In genomic region chr19:16590876-16591802, GRCh38 we compare ENCODE assay signal across 21 cellular contexts. TPM values are rescaled to one million over a fixed set of nuclear protein-coding genes. Genes with fewer than 3 reads are reported as not detected.
DNase-seq lines count a peak whose midpoint lies in the region; ATAC-seq, FAIRE-seq and TF ChIP-seq lines count a peak whose summit lies in the region.
"Had no signal": no experiment of that assay in that cellular context is flagged by ENCODE, and none has a peak within 500 bp of the region (broad histone marks: within the 10 kb centered on the region; RNA-seq: fewer than 3 reads in every experiment).

No MANE protein-coding gene starts in this region.

- DNase-seq in GM19239 (ENCODE audit: insufficient read length, low spot score) (no peak), OCI-LY7 (ENCODE audit: low spot score) (peak; percentile 65), left kidney (ENCODE audit: low read depth, low spot score) (peak; percentile 11), coronary artery (ENCODE audit: low spot score) (no peak), NCI-H2107 (lab: John Stamatoyannopoulos, UW) (no peak)
- DNase-seq: activated CD4-positive, alpha-beta T cell treated with anti-CD3 and anti-CD28 coated beads, Interleukin-2, amount 10 ng/mL, durations not matched to agents 7 days and 5 days; activated naive CD4-positive, alpha-beta T cell; activated T-cell treated with anti-CD3 and anti-CD28 coated beads, Interleukin-2, amount 50 U/mL, for 4 hours; C1 segment of cervical spinal cord; H9; NCI-H510A; psoas muscle; SHP77 treated with DMSO at 0.1 percent for 48 hours; stimulated activated CD4-positive, alpha-beta T cell treated with anti-CD3 and anti-CD28 coated beads, Interleukin-15, amount 100 ng/mL, for 24 hours; stimulated activated naive CD8-positive, alpha-beta T cell treated with anti-CD3 and anti-CD28 coated beads, Interleukin-15, Interleukin-2, amounts not matched to agents 100 U/mL and 50 U/mL, for 24 hours; SW 1271; T1000; thyroid gland had no signal

- H3K27me3 ChIP-seq in BLaER1 = no peaks in the 10 kb centered on the region
- H3K27me3 ChIP-seq: thyroid gland had no signal

- CTCF ChIA-PET in OCI-LY7 (lab: Charles Lee; ENCODE audit: unreplicated experiment) = no interaction called here

- H2AFZ ChIP-seq in OCI-LY7 (ENCODE audit: low read length) = no peak overlapping the region

- H3K79me2 ChIP-seq in OCI-LY7 (ENCODE audit: insufficient read depth, low read depth, low read length) = peaks cover 93% of the 10 kb centered on the region

- peaks cover 100% of the 10 kb centered on the region for H3K4me1 ChIP-seq in BLaER1
- peaks cover 100% of the 10 kb centered on the region for H3K4me1 ChIP-seq in OCI-LY7 (ENCODE audit: insufficient read depth, low read length, poor library complexity, severe bottlenecking)

- TF ChIP-seq CTCF in OCI-LY7 (conservative IDR thresholded peaks at IDR 0.05; ENCODE audit: low read length) (no peak), coronary artery (IDR thresholded peaks at IDR 0.05) (no peak)

- H4K20me1 ChIP-seq in BLaER1 = peaks cover 100% of the 10 kb centered on the region
- peaks cover 42% of the 10 kb centered on the region for H4K20me1 ChIP-seq in OCI-LY7 (ENCODE audit: insufficient read depth, low read length)

- H3K9me3 ChIP-seq in BLaER1 (no peaks in the 10 kb centered on the region), OCI-LY7 (ENCODE audit: low read length) (no peaks in the 10 kb centered on the region)
- H3K9me3 ChIP-seq: psoas muscle, thyroid gland had no signal

- ATAC-seq in HG03520 (IDR thresholded peaks at IDR 0.05; ENCODE audit: unreplicated experiment) = no peak
- ATAC-seq: activated T-cell treated with anti-CD3 and anti-CD28 coated beads, Interleukin-2, amount 50 U/mL, for 4 hours; stimulated activated naive CD8-positive, alpha-beta T cell treated with anti-CD3 and anti-CD28 coated beads, Interleukin-15, Interleukin-2, amounts not matched to agents 100 U/mL and 50 U/mL, for 24 hours had no signal

- POLR2A ChIA-PET in OCI-LY7 (lab: Charles Lee) = interaction anchor here (0.8 to 2.4 kb wide), 4 partner anchors 14 to 27 kb away, joined by 3 to 7 read pairs (median 5); no protein-coding TSS in a partner anchor

- intact Hi-C loops in OCI-LY7 (cut with micrococcal nuclease; ENCODE audit: unreplicated experiment) = no loop called here

- H3K4me2 ChIP-seq in BLaER1 (peak overlapping the region; percentile 95), OCI-LY7 (ENCODE audit: low read length) (peak overlapping the region; percentile 97)

- H3K4me3 ChIP-seq in BLaER1 (no peak overlapping the region), OCI-LY7 (ENCODE audit: low read depth, low read length, poor library complexity, severe bottlenecking) (peak overlapping the region; percentile 33), coronary artery (no peak overlapping the region)
- H3K4me3 ChIP-seq: psoas muscle, thyroid gland had no signal

- BruUV-seq in OCI-LY7 (replicated peaks; lab: Mats Ljungman, UMichigan) = no TSS peak

- H3K9ac ChIP-seq in BLaER1 = no peak overlapping the region

- H3K36me3 ChIP-seq in BLaER1 (no peaks in the 10 kb centered on the region), OCI-LY7 (ENCODE audit: insufficient read depth, low read length) (peaks cover 8% of the 10 kb centered on the region; the same call in 1 of the 2 replicates)
- H3K36me3 ChIP-seq: thyroid gland had no signal

- peak; percentile 21 for FAIRE-seq in GM19239 (lab: Jason Lieb, UNC)
- FAIRE-seq: keratinocyte had no signal

- H3K27ac ChIP-seq in BLaER1 = no peak overlapping the region
- H3K27ac ChIP-seq in OCI-LY7 (ENCODE audit: low read depth, low read length, poor library complexity, severe bottlenecking) = peak overlapping the region; percentile 97
- no peak overlapping the region for H3K27ac ChIP-seq in coronary artery
- H3K27ac ChIP-seq: psoas muscle, thyroid gland had no signal

- no peaks in the 10 kb centered on the region for H3K9me2 ChIP-seq in OCI-LY7 (ENCODE audit: insufficient read depth, low read length)

RNA-seq across cellular contexts. Expression of gene SLC35E1, which starts 18.9 kb away (rescaled TPM):
- 17.3 and 21.1 TPM in 2 replicates for total RNA-seq in OCI-LY7 (2014; rRNA removed; shearing (Covaris generic))
- total RNA-seq in OCI-LY7 (2022) = 37.2 and 41.2 TPM in 2 replicates

RNA-seq across cellular contexts. Expression of gene MED26, which starts 36.9 kb away (rescaled TPM):
- total RNA-seq in OCI-LY7 (2014; rRNA removed; shearing (Covaris generic)) = 17.2 and 19.4 TPM in 2 replicates
- 26.8 and 27.1 TPM in 2 replicates for total RNA-seq in OCI-LY7 (2022)

RNA-seq across cellular contexts. Expression of gene CHERP, which starts 48.9 kb away (rescaled TPM):
- 14.6 and 15.6 TPM in 2 replicates for total RNA-seq in OCI-LY7 (2014; rRNA removed; shearing (Covaris generic))
- total RNA-seq in OCI-LY7 (2022) = 87.1 and 87.2 TPM in 2 replicates

Comparison
In these comparisons a context has a peak if more than half of its experiments do, and no peak if none do; other contexts are left out.
1. DNase-seq: peak in OCI-LY7 (single experiment) and left kidney (single experiment); none in GM19239 (single experiment), coronary artery (single experiment) and NCI-H2107 (single experiment).